19 cellular contexts compared by ENCODE assay signal in the genomic region with DNA sequence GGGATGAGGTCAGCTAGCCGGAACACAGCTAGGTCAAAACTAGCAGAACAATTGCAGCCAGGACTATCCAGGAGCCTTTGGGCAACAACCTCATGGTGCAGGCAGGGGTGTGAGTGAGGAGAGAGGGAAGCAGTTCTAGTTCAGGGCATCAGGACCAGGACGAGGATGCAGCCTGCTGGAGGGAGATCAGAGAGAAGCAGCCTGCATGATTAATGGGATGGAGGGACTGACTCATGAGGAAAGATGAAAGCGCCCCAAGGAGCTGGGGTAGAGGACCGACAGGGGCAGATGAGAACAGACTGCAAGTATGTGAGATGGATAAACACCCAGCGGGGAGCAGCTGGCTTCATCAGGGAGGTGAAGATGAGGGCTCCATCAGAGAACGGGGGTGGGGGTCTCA. TPM values are rescaled to one million over a fixed set of nuclear protein-coding genes. Genes with fewer than 3 reads are reported as not detected.
A peak's percentile ranks its signal among the peaks of the same experiment; 100 is the strongest.
DNase-seq lines count a peak whose midpoint lies in the region; ATAC-seq and TF ChIP-seq lines count a peak whose summit lies in the region.
"Had no signal": no experiment of that assay in that cellular context is flagged by ENCODE, and none has a peak within 500 bp of the region (broad histone marks: within the 10 kb centered on the region; RNA-seq: fewer than 3 reads in every experiment).

No MANE protein-coding gene starts in this region.

- POLR2A ChIA-PET in BJ (lab: Charles Lee): interaction anchor here (0.5 kb wide), 1 partner anchor 1755 kb away, joined by 3 read pairs; no protein-coding TSS in a partner anchor

- H3K9me3 Mint-ChIP-seq in nephron progenitor cell: no peaks in the 10 kb centered on the region
- H3K9me3 Mint-ChIP-seq: activated naive CD4-positive, alpha-beta T cell treated with anti-CD3 and anti-CD28 coated beads, Interleukin-2, amount 50 U/mL, for 24 hours had no signal

- CTCF ChIA-PET in BJ (lab: Yijun Ruan, JAX): interaction anchor here (1.1 to 1.5 kb wide), 4 partner anchors 12 to 215 kb away, joined by 3 to 4 read pairs (median 4); no protein-coding TSS in a partner anchor

- 84 to 89% (median 84%) methylated on average over 6 of the region's 6 CpGs for WGBS in psoas muscle, 3 donors

- H3K27ac ChIP-seq in psoas muscle: no peak overlapping the region
- H3K27ac ChIP-seq: neutrophil had no signal

- no peaks in the 10 kb centered on the region for H3K4me1 ChIP-seq in psoas muscle

- no peaks in the 10 kb centered on the region for H3K36me3 Mint-ChIP-seq in nephron progenitor cell (ENCODE audit: low read depth)
- H3K36me3 Mint-ChIP-seq: activated naive CD4-positive, alpha-beta T cell treated with anti-CD3 and anti-CD28 coated beads, Interleukin-2, amount 50 U/mL, for 24 hours; memory B cell had no signal

- H3K4me1 Mint-ChIP-seq in nephron progenitor cell: peaks cover 81% of the 10 kb centered on the region
- H3K4me1 Mint-ChIP-seq: activated naive CD4-positive, alpha-beta T cell treated with anti-CD3 and anti-CD28 coated beads, Interleukin-2, amount 50 U/mL, for 24 hours; memory B cell had no signal

- peaks cover 3% of the 10 kb centered on the region for H3K27me3 Mint-ChIP-seq in nephron progenitor cell (ENCODE audit: low read depth, poor library complexity)
- H3K27me3 Mint-ChIP-seq: memory B cell had no signal

- no peak for ATAC-seq in HG02610 (IDR thresholded peaks at IDR 0.05; ENCODE audit: unreplicated experiment)
- ATAC-seq in psoas muscle: no peak
- ATAC-seq: stimulated activated naive CD8-positive, alpha-beta T cell treated with anti-CD3 and anti-CD28 coated beads, Interleukin-15, Interleukin-2, amounts not matched to agents 100 U/mL and 50 U/mL, for 24 hours had no signal

- intact Hi-C loops in psoas muscle (cut with DNase I): no loop called here

- no peaks in the 10 kb centered on the region for H3K9me3 ChIP-seq in psoas muscle
- H3K9me3 ChIP-seq: neutrophil had no signal

- H3K27me3 ChIP-seq in BJ (ENCODE audit: control insufficient read depth, insufficient read depth, low read length) (no peaks in the 10 kb centered on the region), psoas muscle (ENCODE audit: insufficient read depth in 3 of 3, low read length in 2 of 3) (no peaks in the 10 kb centered on the region)
- H3K27me3 ChIP-seq: neutrophil had no signal

- peak overlapping the region; percentile 11 for H3K4me3 Mint-ChIP-seq in nephron progenitor cell
- H3K4me3 Mint-ChIP-seq: activated naive CD4-positive, alpha-beta T cell treated with anti-CD3 and anti-CD28 coated beads, Interleukin-2, amount 50 U/mL, for 24 hours; memory B cell had no signal

- H3K36me3 ChIP-seq in BJ (ENCODE audit: control insufficient read depth, insufficient read depth, low read length) (no peaks in the 10 kb centered on the region), psoas muscle (ENCODE audit: insufficient read depth in 1 of 2, low read depth in 1 of 2) (no peaks in the 10 kb centered on the region)
- H3K36me3 ChIP-seq: neutrophil had no signal

- DNase-seq in BJ (ENCODE audit: low read depth) (no peak), NCI-H226 (peak; percentile 94), epithelial cell of esophagus (ENCODE audit: low read depth) (peak; percentile 6), nephron progenitor cell (no peak), dedifferentiated amniotic fluid mesenchymal stem cell (ENCODE audit: extremely low spot score) (no peak), NCI-H1694 (lab: John Stamatoyannopoulos, UW) (no peak), psoas muscle (no peak)
- DNase-seq: DMS 273 treated with DMSO at 0.1 percent for 48 hours; KG1; NCI-H1436; stimulated activated naive CD8-positive, alpha-beta T cell treated with anti-CD3 and anti-CD28 coated beads, Interleukin-15, Interleukin-2, amounts not matched to agents 100 U/mL and 50 U/mL, for 24 hours had no signal

- H3K4me3 ChIP-seq in BJ (ENCODE audit: low read depth, low read length) (no peak overlapping the region), epithelial cell of esophagus (ENCODE audit: low read length) (no peak overlapping the region), psoas muscle (no peak overlapping the region)
- H3K4me3 ChIP-seq: skin epidermis had no signal

- H3K27ac Mint-ChIP-seq in nephron progenitor cell: peak overlapping the region; percentile 77
- H3K27ac Mint-ChIP-seq: activated naive CD4-positive, alpha-beta T cell treated with anti-CD3 and anti-CD28 coated beads, Interleukin-2, amount 50 U/mL, for 24 hours; memory B cell had no signal

- TF ChIP-seq CTCF in BJ (IDR thresholded peaks at IDR 0.05; ENCODE audit: insufficient read depth, low read depth, low read length) (peak; percentile 19; the same call in 1 of the 2 replicates), epithelial cell of esophagus (IDR thresholded peaks at IDR 0.05; ENCODE audit: insufficient read depth, low read depth, low read length, missing control alignments) (no peak), nephron progenitor cell (IDR thresholded peaks at IDR 0.05) (no peak), psoas muscle (IDR thresholded peaks at IDR 0.05) (no peak)

RNA-seq across cellular contexts. Expression of a gene that starts 37.9 kb away (rescaled TPM):
- polyA plus RNA-seq in BJ (2011; rRNA removed) (not detected in 2 replicates), psoas muscle (not detected)
- polyA minus RNA-seq in BJ (2011; rRNA and poly(A)+ RNA removed): not detected in 2 replicates
- 1 to 10 TPM in 1 of 4 donors, not detected in 3; 3.1 TPM for total RNA-seq in psoas muscle
- total RNA-seq: cerebellum, NCI-H460 had no signal
- polyA plus RNA-seq: esophagus had no signal

Comparison
In these comparisons a context has a peak if more than half of its experiments do, and no peak if none do; other contexts are left out.
1. DNase-seq: peak in NCI-H226 (single experiment) and epithelial cell of esophagus (single experiment); none in BJ (single experiment), nephron progenitor cell (single experiment), dedifferentiated amniotic fluid mesenchymal stem cell (single experiment), NCI-H1694 (single experiment) and psoas muscle (0 of 2).